Comparison of ENCODE assay signal across 14 cellular contexts in genomic region chr5:78127875-78128274, GRCh38.
A peak's percentile ranks its signal among the peaks of the same experiment; 100 is the strongest.
DNase-seq lines count a peak whose midpoint lies in the region; FAIRE-seq and TF ChIP-seq lines count a peak whose summit lies in the region.
"Had no signal": no experiment of that assay in that cellular context is flagged by ENCODE, and none has a peak within 500 bp of the region (broad histone marks: within the 10 kb centered on the region; RNA-seq: fewer than 3 reads in every experiment).

No MANE protein-coding gene starts in this region.

- no peaks in the 10 kb centered on the region for H3K4me1 ChIP-seq in endodermal cell (ENCODE audit: control insufficient read depth, insufficient read depth, low read length)
- H3K4me1 ChIP-seq: gastroesophageal sphincter, Peyer's patch had no signal

- no peak overlapping the region for H3K27ac ChIP-seq in endodermal cell (ENCODE audit: low read depth, low read length)
- H3K27ac ChIP-seq: gastroesophageal sphincter, Peyer's patch, thoracic aorta had no signal

- H3K4me1 Mint-ChIP-seq in endodermal cell (no peaks in the 10 kb centered on the region), progenitor cell of endocrine pancreas (ENCODE audit: low read depth) (peaks cover 10% of the 10 kb centered on the region)
- no peaks in the 10 kb centered on the region for H3K4me1 Mint-ChIP-seq in activated CD4-positive, alpha-beta memory T cell treated with anti-CD3 and anti-CD28 coated beads for 36 hours (ENCODE audit: low read depth)
- H3K4me1 Mint-ChIP-seq: memory B cell had no signal

- no peak overlapping the region for H3K9ac ChIP-seq in endodermal cell (ENCODE audit: extremely low read depth, low read length, poor library complexity, severe bottlenecking)

- H3K36me3 ChIP-seq in endodermal cell (ENCODE audit: control insufficient read depth, insufficient read depth, low read length) = peaks cover 19% of the 10 kb centered on the region

- CTCF ChIA-PET in GM10248 (lab: Yijun Ruan, JAX) = interaction anchor here (0.9 to 2.2 kb wide), 8 partner anchors 10 to 111 kb away, joined by 3 to 8 read pairs (median 3); no protein-coding TSS in a partner anchor
- CTCF ChIA-PET in activated CD4-positive, alpha-beta memory T cell treated with anti-CD3 and anti-CD28 coated beads for 36 hours (lab: Charles Lee) = no interaction called here

- H3K27me3 ChIP-seq in endodermal cell (ENCODE audit: control insufficient read depth, insufficient read depth, low read length, poor library complexity, severe bottlenecking) = no peaks in the 10 kb centered on the region
- H3K27me3 ChIP-seq: gastroesophageal sphincter, Peyer's patch had no signal

- intact Hi-C loops in activated CD4-positive, alpha-beta memory T cell treated with anti-CD3 and anti-CD28 coated beads for 36 hours (cut with micrococcal nuclease) = no loop called here

- H3K36me3 Mint-ChIP-seq in endodermal cell (ENCODE audit: low read depth) (peaks cover 27% of the 10 kb centered on the region), progenitor cell of endocrine pancreas (ENCODE audit: insufficient read depth) (peaks cover 5% of the 10 kb centered on the region)
- peaks cover 20% of the 10 kb centered on the region for H3K36me3 Mint-ChIP-seq in activated CD4-positive, alpha-beta memory T cell treated with anti-CD3 and anti-CD28 coated beads for 36 hours

- no peaks in the 10 kb centered on the region for H3K27me3 Mint-ChIP-seq in endodermal cell (ENCODE audit: insufficient read depth)
- H3K27me3 Mint-ChIP-seq in progenitor cell of endocrine pancreas = no peaks in the 10 kb centered on the region
- no peaks in the 10 kb centered on the region for H3K27me3 Mint-ChIP-seq in activated CD4-positive, alpha-beta memory T cell treated with anti-CD3 and anti-CD28 coated beads for 36 hours
- H3K27me3 Mint-ChIP-seq: memory B cell had no signal

- H3K9me3 Mint-ChIP-seq in endodermal cell (peaks cover 7% of the 10 kb centered on the region), progenitor cell of endocrine pancreas (ENCODE audit: low read depth) (no peaks in the 10 kb centered on the region)
- no peaks in the 10 kb centered on the region for H3K9me3 Mint-ChIP-seq in activated CD4-positive, alpha-beta memory T cell treated with anti-CD3 and anti-CD28 coated beads for 36 hours
- H3K9me3 Mint-ChIP-seq: activated T-helper 2 cell treated with anti-CD3 and anti-CD28 coated beads, Interferon-gamma antibody, Interleukin-2, Interleukin-4, amounts not matched to agents 10 μg/mL and 5 μg/mL and 100 μg/mL, durations not matched to agents 14 hours and 24 hours and 36 hours; memory B cell had no signal

- POLR2A ChIA-PET in GM10248 (lab: Yijun Ruan, JAX) = no interaction called here
- POLR2A ChIA-PET in activated CD4-positive, alpha-beta memory T cell treated with anti-CD3 and anti-CD28 coated beads for 36 hours (lab: Charles Lee) = no interaction called here

- DNase-seq in GM10248 (ENCODE audit: extremely low spot score) (no peak), NB4 (ENCODE audit: low read depth) (peak; percentile 7), endodermal cell (peak; percentile 71), progenitor cell of endocrine pancreas (ENCODE audit: low spot score, unreplicated experiment) (no peak), frontal cortex (ENCODE audit: low spot score in 2 of 2) (no peak)
- DNase-seq in effector CD8-positive, alpha-beta T cell (lab: John Stamatoyannopoulos, UW) = no peak
- no peak for DNase-seq in activated CD4-positive, alpha-beta memory T cell treated with anti-CD3 and anti-CD28 coated beads for 36 hours
- DNase-seq: cerebellar nuclear complex, NCI-H187 treated with DMSO at 0.1 percent for 48 hours, Peyer's patch had no signal

- peak; percentile 11 for TF ChIP-seq CTCF in GM10248 (IDR thresholded peaks at IDR 0.05; ENCODE audit: control extremely low read depth, extremely low read depth, low read depth, missing control alignments)
- TF ChIP-seq CTCF in NB4 (IDR thresholded peaks at IDR 0.05; ENCODE audit: low read depth, low read length) = peak; percentile 28
- TF ChIP-seq CTCF in endodermal cell (conservative IDR thresholded peaks at IDR 0.05) = peak; percentile 79
- TF ChIP-seq CTCF in progenitor cell of endocrine pancreas (IDR thresholded peaks at IDR 0.05; ENCODE audit: unreplicated experiment) = peak; percentile 52

- no peak for FAIRE-seq in frontal cortex (lab: Jason Lieb, UNC)

- H3K4me3 Mint-ChIP-seq in endodermal cell (no peak overlapping the region), progenitor cell of endocrine pancreas (ENCODE audit: low read depth) (no peak overlapping the region)
- no peak overlapping the region for H3K4me3 Mint-ChIP-seq in activated CD4-positive, alpha-beta memory T cell treated with anti-CD3 and anti-CD28 coated beads for 36 hours
- H3K4me3 Mint-ChIP-seq: memory B cell had no signal

- TF ChIP-seq POLR2A in NB4 (IDR thresholded peaks at IDR 0.05; ENCODE audit: extremely low read depth, insufficient read length) = no peak

- H3K9me3 ChIP-seq in endodermal cell (ENCODE audit: control insufficient read depth, low read length) = peaks cover 8% of the 10 kb centered on the region
- H3K9me3 ChIP-seq: gastroesophageal sphincter, Peyer's patch, thoracic aorta had no signal

- no peak overlapping the region for H3K27ac Mint-ChIP-seq in endodermal cell
- no peak overlapping the region for H3K27ac Mint-ChIP-seq in progenitor cell of endocrine pancreas
- H3K27ac Mint-ChIP-seq in activated CD4-positive, alpha-beta memory T cell treated with anti-CD3 and anti-CD28 coated beads for 36 hours = no peak overlapping the region
- H3K27ac Mint-ChIP-seq: activated T-helper 2 cell treated with anti-CD3 and anti-CD28 coated beads, Interferon-gamma antibody, Interleukin-2, Interleukin-4, amounts not matched to agents 10 μg/mL and 5 μg/mL and 100 μg/mL, durations not matched to agents 14 hours and 24 hours and 36 hours; memory B cell had no signal

- no peak overlapping the region for H3K4me3 ChIP-seq in NB4 (ENCODE audit: low read depth, low read length)
- no peak overlapping the region for H3K4me3 ChIP-seq in endodermal cell (ENCODE audit: low read length)
- H3K4me3 ChIP-seq: gastroesophageal sphincter, Peyer's patch, thoracic aorta had no signal

- 71% methylated on average over 3 of the region's 3 CpGs; no CpG with 5 or more reads in 1 of the 2 experiments for WGBS in endodermal cell (ENCODE audit: insufficient coverage in 1 of 2, insufficient read length in 1 of 2), 2 experiments

Comparison
In these comparisons a context has a peak if more than half of its experiments do, and no peak if none do; other contexts are left out.
1. DNase-seq: peak in NB4 (single experiment) and endodermal cell (single experiment); none in GM10248 (single experiment), progenitor cell of endocrine pancreas (single experiment), effector CD8-positive, alpha-beta T cell (single experiment), frontal cortex (0 of 2) and activated CD4-positive, alpha-beta memory T cell treated with anti-CD3 and anti-CD28 coated beads for 36 hours (single experiment).
2. CTCF ChIP-seq: peak in every context shown above with its lines; median percentile 79 in endodermal cell; 52 in progenitor cell of endocrine pancreas; 28 in NB4; 11 in GM10248.